ENCODE assay signal across 19 cellular contexts in genomic region chr11:128926000-128926399, GRCh38. TPM values are rescaled to one million over a fixed set of nuclear protein-coding genes. Genes with fewer than 3 reads are reported as not detected.
DNase-seq lines count a peak whose midpoint lies in the region; TF ChIP-seq lines count a peak whose summit lies in the region.
"Had no signal": no experiment of that assay in that cellular context is flagged by ENCODE, and none has a peak within 500 bp of the region (broad histone marks: within the 10 kb centered on the region; RNA-seq: fewer than 3 reads in every experiment).

No MANE protein-coding gene starts in this region.

- peak overlapping the region; percentile 16; the same call in 1 of the 2 replicates for H3K27ac ChIP-seq in VCaP
- H3K27ac ChIP-seq: BLaER1 treated with 17β-estradiol and CSF1 and Interleukin-3, amounts not matched to agents 10 nM and 100 nM had no signal

- no peak for TF ChIP-seq CTCF in VCaP (conservative IDR thresholded peaks at IDR 0.05)

- intact Hi-C loops in posterior vena cava (cut with DNase I): no loop called here

- DNase-seq in COR-L47 (lab: John Stamatoyannopoulos, UW) (peak; percentile 77), retina (peak; percentile 18), NOMO-1 (lab: John Stamatoyannopoulos, UW; ENCODE audit: unreplicated experiment in 2 of 2) (no peak), posterior vena cava (ENCODE audit: low spot score) (no peak), NCI-H510A (lab: John Stamatoyannopoulos, UW) (no peak)
- DNase-seq: CD8-positive, alpha-beta T cell; DMS 273 treated with DMSO at 0.1 percent for 48 hours; DMS53; DND-41; EL; H9 had no signal

- TF ChIP-seq EP300 in Ishikawa (IDR thresholded peaks at IDR 0.05; ENCODE audit: borderline replicate concordance): 0 out of 2 replicates have a peak, but pooled peaks have one; percentile 29

- TF ChIP-seq RAD21 in Ishikawa (IDR thresholded peaks at IDR 0.05; ENCODE audit: low read depth): no peak

TF ChIP-seq in Ishikawa, 13 proteins besides CTCF, POLR2A, EP300 and RAD21:
- no peak for TF ChIP-seq TAF1 (IDR thresholded peaks at IDR 0.05; ENCODE audit: low read depth)
- TF ChIP-seq USF1 (IDR thresholded peaks at IDR 0.05): no peak
- TF ChIP-seq TCF12 (IDR thresholded peaks at IDR 0.05; ENCODE audit: low read depth): no peak
- no peak for TF ChIP-seq REST (IDR thresholded peaks at IDR 0.05; ENCODE audit: low read depth)
- TF ChIP-seq EGR1 (IDR thresholded peaks at IDR 0.05): no peak
- no peak for TF ChIP-seq CREB1 (IDR thresholded peaks at IDR 0.05; ENCODE audit: low read depth)
- TF ChIP-seq MAX (IDR thresholded peaks at IDR 0.05): no peak
- TF ChIP-seq CEBPB (IDR thresholded peaks at IDR 0.05): no peak
- TF ChIP-seq TEAD4 (IDR thresholded peaks at IDR 0.05): no peak
- no peak for TF ChIP-seq YY1 (IDR thresholded peaks at IDR 0.05; ENCODE audit: low read depth)
- no peak; the same call in 1 of the 2 replicates for TF ChIP-seq ZBTB7A (IDR thresholded peaks at IDR 0.05; ENCODE audit: low read depth)
- TF ChIP-seq FOXM1 (IDR thresholded peaks at IDR 0.05; ENCODE audit: borderline replicate concordance, low read depth): no peak
- no peak for TF ChIP-seq NFIC (IDR thresholded peaks at IDR 0.05)
TF ChIP-seq in Ishikawa: peak in this region for 0.

RNA-seq across cellular contexts. Expression of gene TP53AIP1, which starts 16.7 kb away (rescaled TPM):
- not detected for total RNA-seq in posterior vena cava
- total RNA-seq: A172, G401, GM12878, H1, H9 had no signal

RNA-seq across cellular contexts. Expression of gene KCNJ5, which starts 34.8 kb away (rescaled TPM):
- 1 to 10 TPM in 1 of 2 donors, under 1 TPM in 1; 0.52 to 1.9 TPM for total RNA-seq in posterior vena cava
- total RNA-seq: B cell; CD8-positive, alpha-beta T cell; G401; GM12878; H1 had no signal

RNA-seq across cellular contexts. Expression of gene KCNJ1, which starts 58.9 kb away (rescaled TPM):
- not detected for total RNA-seq in posterior vena cava
- total RNA-seq: A172; B cell; CD8-positive, alpha-beta T cell; G401; GM12878; H9 had no signal

Comparison
In these comparisons a context has a peak if more than half of its experiments do, and no peak if none do; other contexts are left out.
1. DNase-seq: peak in COR-L47 (single experiment) and retina (single experiment); none in NOMO-1 (0 of 2), posterior vena cava (single experiment) and NCI-H510A (single experiment).